31 cellular contexts compared by ENCODE assay signal in the genomic region with DNA sequence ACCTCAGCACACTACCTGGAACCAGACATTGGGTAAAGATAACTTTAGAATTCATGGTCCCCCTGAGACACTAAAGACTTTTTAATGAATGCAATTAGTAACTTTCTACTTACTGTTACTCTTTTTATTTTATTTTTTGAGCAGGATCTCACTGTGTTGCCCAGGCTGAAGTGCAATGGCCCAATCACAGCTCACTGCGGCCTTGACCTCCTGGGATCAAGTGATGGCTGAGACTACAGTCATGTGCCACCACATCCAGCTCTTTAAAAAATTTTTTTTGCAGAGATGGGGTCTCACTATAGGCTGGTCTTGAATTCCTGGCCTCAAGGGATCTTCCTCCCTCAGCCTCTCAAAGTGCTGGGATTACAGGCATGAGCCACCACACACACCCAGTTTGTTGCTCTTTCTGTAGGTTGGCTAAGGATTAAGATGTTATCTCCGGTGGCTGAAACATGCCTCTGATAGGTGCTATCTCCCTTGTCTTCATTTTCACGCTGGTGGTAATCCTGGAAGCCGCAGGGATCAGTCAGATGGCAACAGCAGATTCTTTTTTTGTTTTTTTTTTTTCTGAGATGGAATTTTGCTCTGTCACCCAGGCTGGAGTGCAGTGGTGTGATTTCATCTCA.
DNase-seq lines count a peak whose midpoint lies in the region; ATAC-seq, FAIRE-seq and TF ChIP-seq lines count a peak whose summit lies in the region.
"Had no signal": no experiment of that assay in that cellular context is flagged by ENCODE, and none has a peak within 500 bp of the region (broad histone marks: within the 10 kb centered on the region; RNA-seq: fewer than 3 reads in every experiment).

No MANE protein-coding gene starts in this region.

- H3K9ac ChIP-seq in HUES48 (ENCODE audit: low read depth, low read length) (no peak overlapping the region), astrocyte (ENCODE audit: low read length) (no peak overlapping the region)
- H3K9ac ChIP-seq: BLaER1 treated with 17β-estradiol and CSF1 and Interleukin-3, amounts not matched to agents 10 nM and 100 nM; GM23248 had no signal

- H3K9me3 Mint-ChIP-seq in astrocyte (ENCODE audit: unreplicated experiment), result no peaks in the 10 kb centered on the region
- no peaks in the 10 kb centered on the region for H3K9me3 Mint-ChIP-seq in activated CD8-positive, alpha-beta T cell treated with anti-CD3 and anti-CD28 coated beads for 36 hours
- H3K9me3 Mint-ChIP-seq: CD4-positive, alpha-beta T cell had no signal

- H3K36me3 Mint-ChIP-seq in astrocyte (ENCODE audit: low read depth, unreplicated experiment), result peaks cover 12% of the 10 kb centered on the region
- no peaks in the 10 kb centered on the region for H3K36me3 Mint-ChIP-seq in activated CD8-positive, alpha-beta T cell treated with anti-CD3 and anti-CD28 coated beads for 36 hours (ENCODE audit: low read depth)

- H3K4me1 ChIP-seq in HUES48 (ENCODE audit: control insufficient read depth, insufficient read depth, low read length) (peaks cover 40% of the 10 kb centered on the region), astrocyte (ENCODE audit: insufficient read depth, low read length) (peaks cover 13% of the 10 kb centered on the region)

- TF ChIP-seq POLR2A in erythroblast (IDR thresholded peaks at IDR 0.05; ENCODE audit: low read length), result no peak

- peaks cover 8% of the 10 kb centered on the region for H3K36me3 ChIP-seq in HUES48 (ENCODE audit: control insufficient read depth, insufficient read depth, low read length)
- H3K36me3 ChIP-seq in astrocyte (ENCODE audit: insufficient read depth, low read length), result no peaks in the 10 kb centered on the region

- peak overlapping the region; percentile 47 for H3K27ac Mint-ChIP-seq in astrocyte (ENCODE audit: unreplicated experiment)
- H3K27ac Mint-ChIP-seq in activated CD8-positive, alpha-beta T cell treated with anti-CD3 and anti-CD28 coated beads for 36 hours, result no peak overlapping the region
- H3K27ac Mint-ChIP-seq: CD4-positive, alpha-beta T cell had no signal

- intact Hi-C loops in activated CD8-positive, alpha-beta T cell treated with anti-CD3 and anti-CD28 coated beads for 36 hours (cut with micrococcal nuclease), result no loop called here

- CTCF ChIA-PET in activated CD8-positive, alpha-beta T cell treated with anti-CD3 and anti-CD28 coated beads for 36 hours (lab: Charles Lee), result no interaction called here

- H3K27me3 Mint-ChIP-seq in astrocyte (ENCODE audit: low read depth, unreplicated experiment), result no peaks in the 10 kb centered on the region
- H3K27me3 Mint-ChIP-seq in activated CD8-positive, alpha-beta T cell treated with anti-CD3 and anti-CD28 coated beads for 36 hours, result no peaks in the 10 kb centered on the region
- H3K27me3 Mint-ChIP-seq: CD4-positive, alpha-beta T cell had no signal

- H3K27me3 ChIP-seq in HUES48 (ENCODE audit: control insufficient read depth, insufficient read depth, low read length), result no peaks in the 10 kb centered on the region
- H3K27me3 ChIP-seq in astrocyte (ENCODE audit: insufficient read depth, low read length), result no peaks in the 10 kb centered on the region
- H3K27me3 ChIP-seq: BLaER1 treated with 17β-estradiol and CSF1 and Interleukin-3, amounts not matched to agents 10 nM and 100 nM had no signal

- H3K27ac ChIP-seq in HUES48 (ENCODE audit: low read depth, low read length) (peak overlapping the region; percentile 46), astrocyte (ENCODE audit: low read depth, low read length) (no peak overlapping the region)
- H3K27ac ChIP-seq: BLaER1 treated with 17β-estradiol and CSF1 and Interleukin-3, amounts not matched to agents 10 nM and 100 nM; GM23248; PC-9 had no signal

- DNase-seq in ELF-1 (ENCODE audit: low read depth, low spot score) (peak; percentile 58), astrocyte (ENCODE audit: low read depth) (no peak), mesenteric fat pad (ENCODE audit: low spot score) (peak; percentile 12), ecto neural progenitor cell (ENCODE audit: low spot score) (no peak), erythroblast (lab: John Stamatoyannopoulos, UW) (no peak)
- no peak for DNase-seq in activated CD8-positive, alpha-beta T cell treated with anti-CD3 and anti-CD28 coated beads for 36 hours
- DNase-seq in activated CD4-positive, CD25-positive, alpha-beta regulatory T cell treated with anti-CD3 and anti-CD28 coated beads, Interleukin-2, amount 50 U/mL, for 72 hours, result no peak
- DNase-seq: AML-193; CD4-positive, alpha-beta T cell; COR-L47; DMS53; GM23248; Karpas-422; NCI-H1092; NCI-H1417 treated with DMSO at 0.1 percent for 48 hours; NCI-H1694 treated with DMSO at 0.1 percent for 48 hours; NCI-H2081 treated with DMSO at 0.1 percent for 48 hours; NCI-H2171; NCI-H345; NCI-H524; NCI-H748 treated with DMSO at 0.1 percent for 48 hours; NK-92 treated with Interleukin-12 subunit alpha and Interleukin-12 subunit beta, amount 100 ng/mL, for 24 hours; PC-9; Right ventricle myocardium superior; RPMI8226 had no signal

- no peak for FAIRE-seq in astrocyte (lab: Jason Lieb, UNC)
- FAIRE-seq: A204.1, G401.6, GM12878 had no signal

- POLR2A ChIA-PET in activated CD8-positive, alpha-beta T cell treated with anti-CD3 and anti-CD28 coated beads for 36 hours (lab: Charles Lee), result no interaction called here

- peaks cover 12% of the 10 kb centered on the region for H3K79me2 ChIP-seq in astrocyte (ENCODE audit: insufficient read depth, low read length)

- peaks cover 33% of the 10 kb centered on the region for H3K4me1 Mint-ChIP-seq in astrocyte (ENCODE audit: low read depth, unreplicated experiment)
- no peaks in the 10 kb centered on the region for H3K4me1 Mint-ChIP-seq in activated CD8-positive, alpha-beta T cell treated with anti-CD3 and anti-CD28 coated beads for 36 hours (ENCODE audit: low read depth)

- no peaks in the 10 kb centered on the region for H4K20me1 ChIP-seq in astrocyte (ENCODE audit: insufficient read depth, low read length)

- no peak overlapping the region for H3K4me3 Mint-ChIP-seq in astrocyte (ENCODE audit: unreplicated experiment)
- no peak overlapping the region for H3K4me3 Mint-ChIP-seq in activated CD8-positive, alpha-beta T cell treated with anti-CD3 and anti-CD28 coated beads for 36 hours
- H3K4me3 Mint-ChIP-seq: CD4-positive, alpha-beta T cell had no signal

- no peak overlapping the region for H2AFZ ChIP-seq in astrocyte (ENCODE audit: low read depth, low read length)
- H2AFZ ChIP-seq: GM23248, PC-9 had no signal

- H3K4me3 ChIP-seq in HUES48 (ENCODE audit: low read depth, low read length) (no peak overlapping the region), astrocyte (ENCODE audit: insufficient read depth, low read depth, low read length) (no peak overlapping the region)
- H3K4me3 ChIP-seq: BLaER1 treated with 17β-estradiol and CSF1 and Interleukin-3, amounts not matched to agents 10 nM and 100 nM; GM12878; GM23248; HAP-1; PC-9 had no signal

- TF ChIP-seq CTCF in astrocyte (IDR thresholded peaks at IDR 0.05; ENCODE audit: insufficient read depth, low read depth, low read length), result no peak
- TF ChIP-seq CTCF in activated CD8-positive, alpha-beta T cell treated with anti-CD3 and anti-CD28 coated beads for 36 hours (IDR thresholded peaks at IDR 0.05), result no peak

- H3K4me2 ChIP-seq in astrocyte (ENCODE audit: low read length), result no peak overlapping the region
- H3K4me2 ChIP-seq: BLaER1 treated with 17β-estradiol and CSF1 and Interleukin-3, amounts not matched to agents 10 nM and 100 nM; PC-9 had no signal

- ATAC-seq in activated CD8-positive, alpha-beta T cell treated with anti-CD3 and anti-CD28 coated beads for 36 hours, result no peak
- ATAC-seq: GM12878 had no signal

- no peaks in the 10 kb centered on the region for H3K9me3 ChIP-seq in HUES48 (ENCODE audit: control insufficient read depth, insufficient read depth, low read length)
- no peaks in the 10 kb centered on the region for H3K9me3 ChIP-seq in astrocyte (ENCODE audit: insufficient read depth, low read depth, low read length)
- H3K9me3 ChIP-seq: BLaER1 treated with 17β-estradiol and CSF1 and Interleukin-3, amounts not matched to agents 10 nM and 100 nM; HAP-1 had no signal

Comparison
In these comparisons a context has a peak if more than half of its experiments do, and no peak if none do; other contexts are left out.
1. DNase-seq: peak in ELF-1 (single experiment) and mesenteric fat pad (single experiment); none in astrocyte (single experiment), ecto neural progenitor cell (single experiment), erythroblast (0 of 2), activated CD8-positive, alpha-beta T cell treated with anti-CD3 and anti-CD28 coated beads for 36 hours (single experiment) and activated CD4-positive, CD25-positive, alpha-beta regulatory T cell treated with anti-CD3 and anti-CD28 coated beads, Interleukin-2, amount 50 U/mL, for 72 hours (single experiment).